Comparison of ENCODE assay signal across 8 cellular contexts in the genomic region with DNA sequence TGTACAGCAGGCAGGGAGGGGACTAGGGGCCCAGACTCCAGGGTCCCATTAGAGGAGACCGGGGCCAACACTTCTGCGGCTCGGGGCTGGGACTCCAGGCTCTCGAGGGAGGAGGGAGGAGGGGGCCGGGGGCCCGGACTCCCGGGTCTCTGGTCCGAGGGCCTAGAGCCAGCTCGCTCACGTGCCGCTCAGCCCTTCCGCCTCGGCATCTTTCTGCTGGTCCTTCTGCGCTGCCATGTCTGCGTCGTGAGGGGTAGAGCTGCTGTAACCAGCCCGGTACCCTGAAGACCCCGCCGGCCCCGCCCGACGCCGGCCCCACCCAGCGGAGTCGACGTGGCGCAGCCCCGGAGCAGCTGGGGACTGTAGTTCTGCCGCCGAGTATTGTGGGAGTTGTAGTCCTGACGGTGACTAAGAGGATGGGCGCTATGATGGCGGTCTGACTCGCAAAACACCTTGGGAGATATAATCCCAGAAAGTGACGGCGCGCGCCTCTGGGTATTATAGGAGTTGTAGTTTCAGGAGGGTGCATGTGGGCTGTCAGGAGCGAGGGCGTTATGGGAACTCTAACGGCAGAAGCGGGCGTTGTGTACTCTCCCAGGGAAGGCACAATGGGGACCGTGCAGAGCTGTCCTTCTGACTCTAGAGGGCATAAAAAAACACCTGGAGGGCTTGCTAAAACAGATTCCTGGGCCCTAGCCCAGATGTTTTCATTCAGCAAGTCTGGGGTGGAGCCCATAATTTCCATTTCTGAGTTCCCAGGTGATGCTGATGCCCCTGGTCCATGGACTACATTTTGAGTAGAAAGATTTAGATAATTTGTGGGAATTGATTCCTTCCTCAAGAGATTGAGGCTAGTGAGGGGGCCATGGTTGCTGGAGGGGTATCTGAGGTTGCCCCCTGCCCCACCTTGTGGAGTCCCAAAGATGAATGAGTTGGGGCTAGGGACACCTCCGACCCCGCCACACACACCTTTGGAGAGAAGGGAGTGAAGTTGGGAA. TPM values are rescaled to one million over a fixed set of nuclear protein-coding genes. Genes with fewer than 3 reads are reported as not detected.
A peak's percentile ranks its signal among the peaks of the same experiment; 100 is the strongest.
DNase-seq lines count a peak whose midpoint lies in the region; ATAC-seq and TF ChIP-seq lines count a peak whose summit lies in the region.

A gene with protein sequence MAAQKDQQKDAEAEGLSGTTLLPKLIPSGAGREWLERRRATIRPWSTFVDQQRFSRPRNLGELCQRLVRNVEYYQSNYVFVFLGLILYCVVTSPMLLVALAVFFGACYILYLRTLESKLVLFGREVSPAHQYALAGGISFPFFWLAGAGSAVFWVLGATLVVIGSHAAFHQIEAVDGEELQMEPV (minus strand): TSS at position 266 of the 998 bp plus-strand sequence. CDS start 29 bp downstream, at position 237.

- no peaks in the 10 kb centered on the region for H3K27me3 ChIP-seq in kidney epithelial cell (ENCODE audit: control insufficient read depth, insufficient read depth, low read length)

- no peaks in the 10 kb centered on the region for H3K27me3 Mint-ChIP-seq in chondrocyte (ENCODE audit: low read depth)

- H3K36me3 Mint-ChIP-seq in chondrocyte (ENCODE audit: low read depth) = peaks cover 6% of the 10 kb centered on the region

- peak within 1 kb of the TSS; percentile 94 for H3K4me3 ChIP-seq in AG10803 (ENCODE audit: low read length)
- H3K4me3 ChIP-seq in kidney epithelial cell (ENCODE audit: low read depth, low read length) = peak within 1 kb of the TSS; percentile 61

- H3K4me3 Mint-ChIP-seq in chondrocyte (ENCODE audit: unreplicated experiment) = peak within 1 kb of the TSS; percentile 79

- no peaks in the 10 kb centered on the region for H3K9me3 Mint-ChIP-seq in chondrocyte (ENCODE audit: low read depth)

- H3K27ac Mint-ChIP-seq in chondrocyte (ENCODE audit: unreplicated experiment) = peak within 1 kb of the TSS; percentile 98

- ATAC-seq in GM19035 (IDR thresholded peaks at IDR 0.05; ENCODE audit: unreplicated experiment) (peak; percentile 84), HG03378 (IDR thresholded peaks at IDR 0.05; ENCODE audit: unreplicated experiment) (peak; percentile 79)

- peaks cover 21% of the 10 kb centered on the region for H3K4me1 Mint-ChIP-seq in chondrocyte (ENCODE audit: low read depth)

- TF ChIP-seq CTCF in AG10803 (conservative IDR thresholded peaks at IDR 0.05; ENCODE audit: low read length) (peak; percentile 38), chondrocyte (IDR thresholded peaks at IDR 0.05) (peak; percentile 64), kidney epithelial cell (IDR thresholded peaks at IDR 0.05; ENCODE audit: insufficient read depth, low read length, poor library complexity, severe bottlenecking) (peak; percentile 15)

- no peaks in the 10 kb centered on the region for H3K36me3 ChIP-seq in kidney epithelial cell (ENCODE audit: control insufficient read depth, insufficient read depth, low read length)

- DNase-seq in AG10803 (ENCODE audit: low read depth) = peak; percentile 86
- peak; percentile 94 for DNase-seq in NCI-H510A (lab: John Stamatoyannopoulos, UW)
- DNase-seq in activated CD4-positive, alpha-beta T cell treated with anti-CD3 and anti-CD28 coated beads for 1 hour = peak; percentile 79
- DNase-seq in chondrocyte (ENCODE audit: low spot score) = no peak
- peak; percentile 71 for DNase-seq in kidney epithelial cell (ENCODE audit: low read depth)
- DNase-seq in stimulated activated CD4-positive, alpha-beta T cell treated with anti-CD3 and anti-CD28 coated beads, Interleukin-15, amount 100 ng/mL, for 48 hours (ENCODE audit: low read depth in 2 of 2) = peak; percentile 75 to 86

RNA-seq across cellular contexts. Expression of the gene that starts here (rescaled TPM):
- total RNA-seq in chondrocyte (282 to 302 TPM (median 295 TPM) in 3 replicates), kidney epithelial cell (126 and 130 TPM in 2 replicates)
